Comparison of ENCODE assay signal across 10 cellular contexts in genomic region chr2:219440388-219441256, GRCh38. TPM values are rescaled to one million over a fixed set of nuclear protein-coding genes. Genes with fewer than 3 reads are reported as not detected.
DNase-seq lines count a peak whose midpoint lies in the region; ATAC-seq, FAIRE-seq and TF ChIP-seq lines count a peak whose summit lies in the region.
"Had no signal": no experiment of that assay in that cellular context is flagged by ENCODE, and none has a peak within 500 bp of the region (broad histone marks: within the 10 kb centered on the region; RNA-seq: fewer than 3 reads in every experiment).

No MANE protein-coding gene starts in this region.

- no peak overlapping the region for H4K8ac ChIP-seq in mesenchymal stem cell (ENCODE audit: low read length)

- H3K79me1 ChIP-seq in mesenchymal stem cell (replicated peaks; ENCODE audit: low read length, poor library complexity, severe bottlenecking), result peaks cover 16% of the 10 kb centered on the region

- H3K4me2 ChIP-seq in A549 (peak overlapping the region; percentile 97), GM23338 (peak overlapping the region; percentile 86), mesenchymal stem cell (ENCODE audit: low read length, poor library complexity, severe bottlenecking) (no peak overlapping the region), OCI-LY7 (ENCODE audit: low read length) (no peak overlapping the region)

- no peak for TF ChIP-seq POLR2A in A549 (IDR thresholded peaks at IDR 0.05; ENCODE audit: low read length)

- no peaks in the 10 kb centered on the region for H3K79me2 ChIP-seq in GM23338 (replicated peaks; ENCODE audit: insufficient read depth)
- no peaks in the 10 kb centered on the region for H3K79me2 ChIP-seq in OCI-LY7 (ENCODE audit: insufficient read depth, low read depth, low read length)

- no peak overlapping the region for H2BK120ac ChIP-seq in mesenchymal stem cell (ENCODE audit: low read depth, low read length)

- H3K4me1 ChIP-seq in A549, result peaks cover 17% of the 10 kb centered on the region
- peaks cover 4% of the 10 kb centered on the region; the same call in 1 of the 2 replicates for H3K4me1 ChIP-seq in GM23338 (ENCODE audit: insufficient read depth)
- H3K4me1 ChIP-seq in adipocyte (ENCODE audit: control insufficient read depth, insufficient read depth, low read length), result peaks cover 11% of the 10 kb centered on the region
- H3K4me1 ChIP-seq in mesenchymal stem cell (ENCODE audit: control insufficient read depth, insufficient read depth, low read depth, low read length), result peaks cover 45% of the 10 kb centered on the region
- H3K4me1 ChIP-seq in OCI-LY7 (ENCODE audit: insufficient read depth, low read length, poor library complexity, severe bottlenecking), result no peaks in the 10 kb centered on the region

- H3K9me3 ChIP-seq in A549 (no peaks in the 10 kb centered on the region), adipocyte (ENCODE audit: control insufficient read depth, low read length) (no peaks in the 10 kb centered on the region), mesenchymal stem cell (ENCODE audit: control insufficient read depth, low read length) (no peaks in the 10 kb centered on the region), OCI-LY7 (ENCODE audit: low read length) (no peaks in the 10 kb centered on the region)
- H3K9me3 ChIP-seq: SJSA1 had no signal

- no peaks in the 10 kb centered on the region for H3K36me3 Mint-ChIP-seq in GM23338 (ENCODE audit: low read depth)

- H3K4me3 ChIP-seq in A549 (peak overlapping the region; percentile 90; the same call in 2 of the 3 replicates), GM23338 (peak overlapping the region; percentile 71), adipocyte (ENCODE audit: low read length) (no peak overlapping the region), mesenchymal stem cell (ENCODE audit: insufficient read depth in 1 of 2, low read depth in 1 of 2, low read length in 2 of 2) (peak overlapping the region in 1 of 2 experiments; percentile 76), OCI-LY7 (ENCODE audit: low read depth, low read length, poor library complexity, severe bottlenecking) (no peak overlapping the region)
- H3K4me3 ChIP-seq: lung had no signal

- peaks cover 24% of the 10 kb centered on the region for H3K4me1 Mint-ChIP-seq in GM23338

- no peak overlapping the region for H2AFZ ChIP-seq in GM23338
- H2AFZ ChIP-seq in mesenchymal stem cell (ENCODE audit: low read depth, low read length), result no peak overlapping the region
- H2AFZ ChIP-seq in OCI-LY7 (ENCODE audit: low read length), result no peak overlapping the region

- H4K91ac ChIP-seq in mesenchymal stem cell (ENCODE audit: low read length), result no peak overlapping the region

- no TSS peak for BruUV-seq in OCI-LY7 (replicated peaks; lab: Mats Ljungman, UMichigan)

- H3K9me2 ChIP-seq in GM23338 (ENCODE audit: insufficient read depth) (no peaks in the 10 kb centered on the region), OCI-LY7 (ENCODE audit: insufficient read depth, low read length) (no peaks in the 10 kb centered on the region)

- no peak overlapping the region for H3K23ac ChIP-seq in mesenchymal stem cell (ENCODE audit: low read length in 2 of 2)

- no peaks in the 10 kb centered on the region for H4K20me1 ChIP-seq in GM23338 (replicated peaks; ENCODE audit: insufficient read depth)
- no peaks in the 10 kb centered on the region for H4K20me1 ChIP-seq in OCI-LY7 (ENCODE audit: insufficient read depth, low read length)

- POLR2A ChIA-PET in A549 (lab: Yijun Ruan, JAX), result interaction anchor here (1.4 to 1.5 kb wide), 2 partner anchors 12 to 69 kb away, joined by 3 to 4 read pairs; no protein-coding TSS in a partner anchor
- POLR2A ChIA-PET in OCI-LY7 (lab: Charles Lee), result interaction anchor here (0.7 to 0.8 kb wide), 3 partner anchors 13 to 24 kb away, joined by 3 to 6 read pairs (median 3); no protein-coding TSS in a partner anchor

- H3K27me3 ChIP-seq in GM23338 (ENCODE audit: insufficient read depth), result peaks cover 65% of the 10 kb centered on the region
- peaks cover 2% of the 10 kb centered on the region for H3K27me3 ChIP-seq in adipocyte (replicated peaks; ENCODE audit: control insufficient read depth, insufficient read depth, low read length)
- H3K27me3 ChIP-seq in mesenchymal stem cell (ENCODE audit: control insufficient read depth in 1 of 2, insufficient read depth in 1 of 2, low read length in 2 of 2), result no peaks in the 10 kb centered on the region

- FAIRE-seq in A549 (lab: Jason Lieb, UNC), result no peak

- H3K9ac ChIP-seq in adipocyte (ENCODE audit: low read length) (no peak overlapping the region), mesenchymal stem cell (ENCODE audit: low read length) (peak overlapping the region; percentile 88)

- WGBS in A549 (ENCODE audit: missing lambda C conversion rate), result 51% methylated on average over 6 of the region's 6 CpGs
- WGBS in mesenchymal stem cell, result 92% methylated on average over 6 of the region's 6 CpGs

- no peaks in the 10 kb centered on the region for H3K9me3 Mint-ChIP-seq in GM23338

- H3K27me3 Mint-ChIP-seq in GM23338 (ENCODE audit: insufficient read depth, low read depth, poor library complexity), result peaks cover 29% of the 10 kb centered on the region

- H3F3A ChIP-seq in GM23338 (replicated peaks; ENCODE audit: low read depth), result no peaks in the 10 kb centered on the region

- H2AK5ac ChIP-seq in mesenchymal stem cell (ENCODE audit: low read length, severe bottlenecking), result no peak overlapping the region

- ATAC-seq in A549 (peak; percentile 19 to 53; a peak in 3 of 6 replicates), GM23338 (no peak)

- CTCF ChIA-PET in A549 (lab: Yijun Ruan, JAX) (interaction anchor here (0.9 to 89.4 kb wide), 7 partner anchors 10 to 66 kb away, joined by 3 to 3291 read pairs (median 6); partner anchors contain the start of genes ASIC4, CHPF, GMPPA and TMEM198), OCI-LY7 (lab: Charles Lee; ENCODE audit: unreplicated experiment) (interaction anchor here (1.3 kb wide), 2 partner anchors 10 to 15 kb away, joined by 3 read pairs; no protein-coding TSS in a partner anchor)

- no peak overlapping the region for H3K18ac ChIP-seq in mesenchymal stem cell (ENCODE audit: low read depth in 1 of 2, low read length in 2 of 2)

- DNase-seq in A549 (ENCODE audit: low read depth in 1 of 2, low spot score in 1 of 2) (peak in 1 of 2 experiments; percentile 14), GM23338 (ENCODE audit: low spot score) (no peak), adipocyte (ENCODE audit: low read depth) (peak; percentile 32), mesenchymal stem cell (peak; percentile 59), GM10266 (ENCODE audit: extremely low spot score) (no peak), COLO829 (ENCODE audit: low spot score) (no peak), OCI-LY7 (ENCODE audit: low spot score) (no peak), NCI-H2171 treated with DMSO at 0.1 percent for 48 hours (lab: John Stamatoyannopoulos, UW) (no peak)

- no peaks in the 10 kb centered on the region for H3K36me3 ChIP-seq in GM23338 (ENCODE audit: insufficient read depth)
- no peaks in the 10 kb centered on the region for H3K36me3 ChIP-seq in adipocyte (ENCODE audit: control insufficient read depth, insufficient read depth, low read length, severe bottlenecking)
- H3K36me3 ChIP-seq in mesenchymal stem cell (ENCODE audit: control insufficient read depth in 1 of 2, insufficient read depth in 2 of 2, low read depth in 1 of 2, low read length in 2 of 2), result peaks cover 21 to 27% of the 10 kb centered on the region in 2 experiments
- no peaks in the 10 kb centered on the region for H3K36me3 ChIP-seq in OCI-LY7 (ENCODE audit: insufficient read depth, low read length)
- H3K36me3 ChIP-seq: SJSA1 had no signal

- TF ChIP-seq CTCF in A549 (IDR thresholded peaks at IDR 0.05) (no peak), GM23338 (conservative IDR thresholded peaks at IDR 0.05; ENCODE audit: low read depth in 2 of 2) (no peak), GM10266 (IDR thresholded peaks at IDR 0.05; ENCODE audit: control insufficient read depth, insufficient read depth, low read depth, missing control alignments) (no peak), OCI-LY7 (conservative IDR thresholded peaks at IDR 0.05; ENCODE audit: low read length) (no peak)

- no peak overlapping the region for H3K14ac ChIP-seq in mesenchymal stem cell (ENCODE audit: low read length in 2 of 2)

- TF ChIP-seq EP300 in A549 (IDR thresholded peaks at IDR 0.05), result no peak

- no peak overlapping the region for H2BK15ac ChIP-seq in mesenchymal stem cell (ENCODE audit: low read depth, poor library complexity, severe bottlenecking)

- no peak overlapping the region for H3K27ac Mint-ChIP-seq in GM23338

- H2BK5ac ChIP-seq in mesenchymal stem cell (ENCODE audit: low read depth, low read length, poor library complexity, severe bottlenecking), result no peak overlapping the region

- H3K4me3 Mint-ChIP-seq in GM23338, result peak overlapping the region; percentile 79

- H3K27ac ChIP-seq in A549, result peak overlapping the region; percentile 81 to 91
- H3K27ac ChIP-seq in GM23338 (ENCODE audit: low read depth), result no peak overlapping the region
- peak overlapping the region; percentile 25 for H3K27ac ChIP-seq in mesenchymal stem cell (ENCODE audit: low read length, poor library complexity, severe bottlenecking)
- H3K27ac ChIP-seq in OCI-LY7 (ENCODE audit: low read depth, low read length, poor library complexity, severe bottlenecking), result no peak overlapping the region
- H3K27ac ChIP-seq: SJSA1 had no signal

- H2BK12ac ChIP-seq in mesenchymal stem cell (ENCODE audit: low read length in 2 of 2), result peak overlapping the region; percentile 7 to 79

- intact Hi-C loops in OCI-LY7 (cut with micrococcal nuclease; ENCODE audit: unreplicated experiment), result no loop called here

- H3K4ac ChIP-seq in mesenchymal stem cell (ENCODE audit: low read depth in 1 of 2, low read length in 2 of 2), result no peak overlapping the region

- TF ChIP-seq RAD21 in A549 (conservative IDR thresholded peaks at IDR 0.05 in 1 of 2, IDR thresholded peaks at IDR 0.05 in 1 of 2), result no peak

RNA-seq across cellular contexts. Expression of gene SPEG, which starts 6.0 kb away (rescaled TPM):
- polyA plus RNA-seq in A549 (2011; rRNA removed) (2.3 TPM in 2 replicates), A549 (2017; fragmentation: RNase III; extraction: RNeasy Plus Mini Kit Qiagen cat#74134 plus additional on column Dnase treatment) (9.3 to 13.0 TPM (median 11.5 TPM) in 3 replicates), GM23338 (2016; fragmentation: Nextera tagmentation; extraction: Ambion mirVana) (12.6 and 12.9 TPM in 2 replicates)
- polyA plus RNA-seq in A549 (2012; cell fraction: cytosol; rRNA removed), result 5.8 and 7.2 TPM in 2 replicates
- polyA plus RNA-seq in A549 (2012; cell fraction: nucleus; rRNA removed), result 25.9 and 31.3 TPM in 2 replicates
- 3.1 and 6.2 TPM in 2 replicates for polyA minus RNA-seq in A549 (2011; rRNA and poly(A)+ RNA removed)
- 32.4 and 32.6 TPM in 2 replicates for total RNA-seq in GM23338 (2014; rRNA removed; shearing (Covaris generic))
- 19.3 TPM for polyA plus RNA-seq in mesenchymal stem cell (2013, experiment 1 of 2)
- polyA plus RNA-seq in mesenchymal stem cell (2013, experiment 2 of 2), result 19.1 TPM
- 0.13 TPM in 1 of 2 replicates, not detected in the other for total RNA-seq in OCI-LY7 (2014; rRNA removed; shearing (Covaris generic))
- 0.35 and 0.46 TPM in 2 replicates for total RNA-seq in OCI-LY7 (2022)

RNA-seq across cellular contexts. Expression of gene DES, which starts 22.4 kb away (rescaled TPM):
- polyA plus RNA-seq in A549 (2011; rRNA removed) (0.06 and 0.20 TPM in 2 replicates), A549 (2017; fragmentation: RNase III; extraction: RNeasy Plus Mini Kit Qiagen cat#74134 plus additional on column Dnase treatment) (0.09 TPM in 1 of 3 replicates, not detected in the others), GM23338 (2016; fragmentation: Nextera tagmentation; extraction: Ambion mirVana) (1.0 and 1.3 TPM in 2 replicates)
- polyA plus RNA-seq in A549 (2012; cell fraction: cytosol; rRNA removed), result 0.01 and 0.10 TPM in 2 replicates
- polyA plus RNA-seq in A549 (2012; cell fraction: nucleus; rRNA removed), result 0.04 TPM in 1 of 2 replicates, not detected in the other
- 0.21 TPM in 1 of 2 replicates, not detected in the other for polyA minus RNA-seq in A549 (2011; rRNA and poly(A)+ RNA removed)
- 2.0 and 6.1 TPM in 2 replicates for total RNA-seq in GM23338 (2014; rRNA removed; shearing (Covaris generic))
- polyA plus RNA-seq in mesenchymal stem cell (2013, experiment 1 of 2), result 1.2 TPM
- polyA plus RNA-seq in mesenchymal stem cell (2013, experiment 2 of 2), result 1.8 TPM
- not detected in 2 replicates for total RNA-seq in OCI-LY7 (2014; rRNA removed; shearing (Covaris generic))
- not detected in 2 replicates for total RNA-seq in OCI-LY7 (2022)

RNA-seq across cellular contexts. Expression of gene DNPEP, which starts 52.9 kb away (rescaled TPM):
- polyA plus RNA-seq in A549 (2011; rRNA removed) (29.0 and 38.4 TPM in 2 replicates), A549 (2017; fragmentation: RNase III; extraction: RNeasy Plus Mini Kit Qiagen cat#74134 plus additional on column Dnase treatment) (40.8 to 42.8 TPM (median 40.9 TPM) in 3 replicates), GM23338 (2016; fragmentation: Nextera tagmentation; extraction: Ambion mirVana) (44.9 and 49.2 TPM in 2 replicates)
- 73.2 and 84.2 TPM in 2 replicates for polyA plus RNA-seq in A549 (2012; cell fraction: cytosol; rRNA removed)
- polyA plus RNA-seq in A549 (2012; cell fraction: nucleus; rRNA removed), result 159 and 164 TPM in 2 replicates
- polyA minus RNA-seq in A549 (2011; rRNA and poly(A)+ RNA removed), result 54.4 and 63.2 TPM in 2 replicates
- total RNA-seq in GM23338 (2014; rRNA removed; shearing (Covaris generic)), result 58.8 and 67.9 TPM in 2 replicates
- 67.3 TPM for polyA plus RNA-seq in mesenchymal stem cell (2013, experiment 1 of 2)
- polyA plus RNA-seq in mesenchymal stem cell (2013, experiment 2 of 2), result 68.7 TPM
- 39.3 and 40.5 TPM in 2 replicates for total RNA-seq in OCI-LY7 (2014; rRNA removed; shearing (Covaris generic))
- total RNA-seq in OCI-LY7 (2022), result 54.2 and 63.6 TPM in 2 replicates

RNA-seq across cellular contexts. Expression of gene GMPPA, which starts 58.1 kb away (rescaled TPM):
- 46.2 and 55.3 TPM in 2 replicates for polyA plus RNA-seq in A549 (2011; rRNA removed)
- 55.6 and 70.3 TPM in 2 replicates for polyA plus RNA-seq in A549 (2012; cell fraction: cytosol; rRNA removed)
- 113 and 115 TPM in 2 replicates for polyA plus RNA-seq in A549 (2012; cell fraction: nucleus; rRNA removed)
- 31.3 to 38.4 TPM (median 36.2 TPM) in 3 replicates for polyA plus RNA-seq in A549 (2017; fragmentation: RNase III; extraction: RNeasy Plus Mini Kit Qiagen cat#74134 plus additional on column Dnase treatment)
- 63.6 and 92.8 TPM in 2 replicates for polyA minus RNA-seq in A549 (2011; rRNA and poly(A)+ RNA removed)
- 33.8 and 37.3 TPM in 2 replicates for total RNA-seq in GM23338 (2014; rRNA removed; shearing (Covaris generic))
- 25.2 and 27.0 TPM in 2 replicates for polyA plus RNA-seq in GM23338 (2016; fragmentation: Nextera tagmentation; extraction: Ambion mirVana)
- polyA plus RNA-seq in mesenchymal stem cell (2013, experiment 1 of 2), result 41.8 TPM
- 41.6 TPM for polyA plus RNA-seq in mesenchymal stem cell (2013, experiment 2 of 2)
- total RNA-seq in OCI-LY7 (2014; rRNA removed; shearing (Covaris generic)), result 22.3 and 28.4 TPM in 2 replicates
- 42.9 and 46.4 TPM in 2 replicates for total RNA-seq in OCI-LY7 (2022)

Comparison
In these comparisons a context has a peak if more than half of its experiments do, and no peak if none do; other contexts are left out.
1. DNase-seq: peak in adipocyte (single experiment) and mesenchymal stem cell (single experiment); none in GM23338 (single experiment), GM10266 (single experiment), COLO829 (single experiment), OCI-LY7 (single experiment) and NCI-H2171 treated with DMSO at 0.1 percent for 48 hours (single experiment).
2. H3K27ac ChIP-seq: peak in A549 (2 of 2) and mesenchymal stem cell (single experiment); none in GM23338 (single experiment) and OCI-LY7 (single experiment).
3. H3K4me2 ChIP-seq: peak in A549 (single experiment) and GM23338 (single experiment); none in mesenchymal stem cell (single experiment) and OCI-LY7 (single experiment).
4. H3K4me3 ChIP-seq: peak in A549 (single experiment) and GM23338 (single experiment); none in adipocyte (single experiment) and OCI-LY7 (single experiment).
5. RNA of gene SPEG, which starts 6.0 kb away (total RNA-seq): 32.4 to 32.6 TPM in GM23338; 0.13 to 0.46 TPM in OCI-LY7; every median in the first group is over 10 times any median in the second.